8 cellular contexts compared by ENCODE assay signal in genomic region chr21:42878678-42878992, GRCh38. TPM values are rescaled to one million over a fixed set of nuclear protein-coding genes. Genes with fewer than 3 reads are reported as not detected.
DNase-seq lines count a peak whose midpoint lies in the region; ATAC-seq and TF ChIP-seq lines count a peak whose summit lies in the region.

No MANE protein-coding gene starts in this region.

- peaks cover 7 to 18% of the 10 kb centered on the region in 2 donors for H3K4me1 ChIP-seq in thoracic aorta (ENCODE audit: control insufficient read depth in 1 of 2, low read depth in 2 of 2)

- peaks cover 2% of the 10 kb centered on the region for H3K36me3 ChIP-seq in thoracic aorta

- TF ChIP-seq CTCF in GM12864 (IDR thresholded peaks at IDR 0.05; ENCODE audit: low read depth, low read length, missing control alignments) (no peak), thoracic aorta (IDR thresholded peaks at IDR 0.05) (no peak)

- H3K4me1 Mint-ChIP-seq in activated T-cell treated with anti-CD3 and anti-CD28 coated beads, Interleukin-2, amount 50 U/mL, for 4 hours (ENCODE audit: low read depth): peaks cover 27% of the 10 kb centered on the region
- peaks cover 32 to 37% of the 10 kb centered on the region in 2 donors for H3K4me1 Mint-ChIP-seq in immature natural killer cell

- peaks cover 16% of the 10 kb centered on the region for H3K36me3 Mint-ChIP-seq in activated T-cell treated with anti-CD3 and anti-CD28 coated beads, Interleukin-2, amount 50 U/mL, for 4 hours (ENCODE audit: insufficient read depth)
- peaks cover 0 to 11% (median 7%) of the 10 kb centered on the region in 3 donors for H3K36me3 Mint-ChIP-seq in immature natural killer cell

- no peaks in the 10 kb centered on the region for H3K27me3 Mint-ChIP-seq in activated T-cell treated with anti-CD3 and anti-CD28 coated beads, Interleukin-2, amount 50 U/mL, for 4 hours (ENCODE audit: low read depth)
- peaks cover 8 to 20% (median 19%) of the 10 kb centered on the region in 3 donors for H3K27me3 Mint-ChIP-seq in immature natural killer cell (ENCODE audit: low read depth in 3 of 3)

- H3K9me3 ChIP-seq in thoracic aorta: no peaks in the 10 kb centered on the region

- H3K4me3 ChIP-seq in GM12864 (ENCODE audit: low read depth, low read length) (peak overlapping the region; percentile 79), thoracic aorta (peak overlapping the region; percentile 78)

- no peaks in the 10 kb centered on the region for H3K27me3 ChIP-seq in thoracic aorta (replicated peaks; ENCODE audit: insufficient read depth)

- H3K27ac Mint-ChIP-seq in immature natural killer cell: peak overlapping the region; percentile 95 to 99 (median 98)

- DNase-seq in GM12864 (ENCODE audit: low read depth): no peak
- DNase-seq in activated T-cell treated with anti-CD3 and anti-CD28 coated beads, Interleukin-2, amount 50 U/mL, for 4 hours: peak; percentile 10
- DNase-seq in immature natural killer cell: no peak
- no peak for DNase-seq in thoracic aorta (ENCODE audit: low spot score)
- DNase-seq in erythroblast (lab: John Stamatoyannopoulos, UW): no peak
- no peak for DNase-seq in OCI-M1 (lab: John Stamatoyannopoulos, UW)
- no peak for DNase-seq in NOMO-1 treated with DMSO at 0.1 percent for 48 hours (lab: John Stamatoyannopoulos, UW; ENCODE audit: unreplicated experiment)

- no peaks in the 10 kb centered on the region for H3K9me3 Mint-ChIP-seq in activated T-cell treated with anti-CD3 and anti-CD28 coated beads, Interleukin-2, amount 50 U/mL, for 4 hours
- no peaks in the 10 kb centered on the region for H3K9me3 Mint-ChIP-seq in immature natural killer cell

- peak overlapping the region; percentile 70 to 90 for H3K27ac ChIP-seq in thoracic aorta

- peak overlapping the region; percentile 97 for H3K4me3 Mint-ChIP-seq in activated T-cell treated with anti-CD3 and anti-CD28 coated beads, Interleukin-2, amount 50 U/mL, for 4 hours
- peak overlapping the region; percentile 92 to 98 (median 96) for H3K4me3 Mint-ChIP-seq in immature natural killer cell

- ATAC-seq in HG02840 (IDR thresholded peaks at IDR 0.05; ENCODE audit: low FRiP score, unreplicated experiment) (peak; percentile 9), thoracic aorta (ENCODE audit: insufficient number of reproducible peaks, low FRiP score, low read depth) (peak; percentile 9)
- peak; percentile 5 to 16 for ATAC-seq in activated T-cell treated with anti-CD3 and anti-CD28 coated beads, Interleukin-2, amount 50 U/mL, for 4 hours

- no peak for TF ChIP-seq POLR2A in erythroblast (IDR thresholded peaks at IDR 0.05; ENCODE audit: low read length)

RNA-seq across cellular contexts. Expression of gene WDR4, which starts 0.7 kb away (rescaled TPM):
- total RNA-seq in activated T-cell treated with anti-CD3 and anti-CD28 coated beads, Interleukin-2, amount 50 U/mL, for 4 hours: 10 to 100 TPM; 66.9 to 88.9 (median 86.2) TPM
- polyA plus RNA-seq in immature natural killer cell: 10 to 100 TPM in 1 of 3 donors, 1 to 10 TPM in 2; 4.2 to 17.5 (median 5.1) TPM
- total RNA-seq in thoracic aorta: 10 to 100 TPM; 10.3 to 18.5 TPM

RNA-seq across cellular contexts. Expression of gene NDUFV3, which starts 14.5 kb away (rescaled TPM):
- total RNA-seq in activated T-cell treated with anti-CD3 and anti-CD28 coated beads, Interleukin-2, amount 50 U/mL, for 4 hours: 10 to 100 TPM; 18.6 to 26.6 (median 20.6) TPM
- polyA plus RNA-seq in immature natural killer cell: 10 to 100 TPM in 1 of 3 donors, 1 to 10 TPM in 2; 7.1 to 22.1 (median 9.5) TPM
- total RNA-seq in thoracic aorta: 10 to 100 TPM; 42.8 to 65.8 TPM

RNA-seq across cellular contexts. Expression of gene ERVH48-1, which starts 46.8 kb away (rescaled TPM):
- not detected for total RNA-seq in activated T-cell treated with anti-CD3 and anti-CD28 coated beads, Interleukin-2, amount 50 U/mL, for 4 hours
- not detected for polyA plus RNA-seq in immature natural killer cell
- not detected for total RNA-seq in thoracic aorta
